ENCODE assay signal across 22 cellular contexts in genomic region chr6:169986171-169986847, GRCh38.
"Had no signal": no experiment of that assay in that cellular context is flagged by ENCODE, and none has a peak within 500 bp of the region (broad histone marks: within the 10 kb centered on the region; RNA-seq: fewer than 3 reads in every experiment).

No MANE protein-coding gene starts in this region.

- H3K4me3 ChIP-seq: body of pancreas, coronary artery, dorsolateral prefrontal cortex, gastrocnemius medialis, hepatocyte, right lobe of liver, tibial nerve had no signal

- FAIRE-seq: small intestine, TTC549 had no signal

- H2AFZ ChIP-seq: hepatocyte had no signal

- H3K36me3 ChIP-seq: gastrocnemius medialis, right lobe of liver, tibial nerve had no signal

- DNase-seq: activated CD4-positive, alpha-beta T cell treated with anti-CD3 and anti-CD28 coated beads for 4 hours; activated CD4-positive, alpha-beta T cell treated with anti-CD3 and anti-CD28 coated beads, Interleukin-2, amount 50 U/mL, for 4 hours; activated CD8-positive, alpha-beta memory T cell treated with anti-CD3 and anti-CD28 coated beads for 24 hours; activated gamma-delta T cell treated with Interleukin-2 at 50 U/mL for 16 hours; anterior cingulate cortex; body of pancreas; cerebellar nuclear complex; effector memory CD4-positive, alpha-beta T cell; erythroblast; gastrocnemius medialis; left colon; natural killer cell; small intestine; stimulated activated CD4-positive, alpha-beta T cell treated with anti-CD3 and anti-CD28 coated beads, Interleukin-2, amount 100 ng/mL, for 24 hours; stimulated activated naive CD4-positive, alpha-beta T cell had no signal

- H3K79me2 ChIP-seq: hepatocyte had no signal

- H3K4me1 ChIP-seq: body of pancreas, gastrocnemius medialis, right lobe of liver, tibial nerve had no signal

- H3K27ac ChIP-seq: body of pancreas, coronary artery, dorsolateral prefrontal cortex, gastrocnemius medialis, hepatocyte, right lobe of liver, tibial nerve, VCaP had no signal

- ATAC-seq: body of pancreas, gastrocnemius medialis, left colon, natural killer cell had no signal

- H3K9me3 ChIP-seq: body of pancreas, gastrocnemius medialis, right lobe of liver, tibial nerve had no signal

- H3K4me2 ChIP-seq: hepatocyte had no signal

- H3K27me3 ChIP-seq: body of pancreas, dorsolateral prefrontal cortex, gastrocnemius medialis, hepatocyte, right lobe of liver, tibial nerve had no signal
